Comparison of ENCODE assay signal across 9 cellular contexts in the genomic region with DNA sequence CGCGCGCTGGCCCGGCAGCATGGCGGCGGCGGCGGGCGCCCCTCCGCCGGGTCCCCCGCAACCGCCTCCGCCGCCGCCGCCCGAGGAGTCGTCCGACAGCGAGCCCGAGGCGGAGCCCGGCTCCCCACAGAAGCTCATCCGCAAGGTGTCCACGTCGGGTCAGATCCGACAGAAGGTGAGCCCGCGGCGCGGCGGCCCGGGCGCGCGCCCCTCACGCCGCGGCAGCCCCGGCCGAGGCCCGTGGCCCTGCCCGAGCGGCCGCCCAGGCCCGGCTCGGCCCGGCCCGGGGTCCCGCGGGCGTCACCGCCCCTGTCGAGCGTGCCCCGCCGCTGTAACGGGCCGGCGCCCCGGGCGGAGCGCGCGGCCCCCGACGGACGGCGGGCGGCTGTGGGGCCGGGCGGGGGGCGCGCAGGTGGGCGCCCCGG. TPM values are rescaled to one million over a fixed set of nuclear protein-coding genes. Genes with fewer than 3 reads are reported as not detected.
DNase-seq lines count a peak whose midpoint lies in the region; ATAC-seq and TF ChIP-seq lines count a peak whose summit lies in the region.
"Had no signal": no experiment of that assay in that cellular context is flagged by ENCODE, and none has a peak within 500 bp of the region (broad histone marks: within the 10 kb centered on the region; RNA-seq: fewer than 3 reads in every experiment).

No MANE protein-coding gene starts in this region.

- peak; percentile 29 for ATAC-seq in GM21619 (IDR thresholded peaks at IDR 0.05; ENCODE audit: unreplicated experiment)
- peak; percentile 52 for ATAC-seq in gastroesophageal sphincter
- no peak for ATAC-seq in thoracic aorta (ENCODE audit: insufficient number of reproducible peaks, low FRiP score, low read depth)

- no peaks in the 10 kb centered on the region for H3K27me3 Mint-ChIP-seq in Calu3 (ENCODE audit: unreplicated experiment)

- no TSS peak for BruUV-seq in Calu3 (replicated peaks; lab: Mats Ljungman, UMichigan)

- H3K27ac Mint-ChIP-seq in Calu3 (ENCODE audit: unreplicated experiment), result no peak overlapping the region

- H3K9me3 ChIP-seq in gastroesophageal sphincter, result no peaks in the 10 kb centered on the region
- no peaks in the 10 kb centered on the region for H3K9me3 ChIP-seq in thoracic aorta
- H3K9me3 ChIP-seq in thyroid gland, result no peaks in the 10 kb centered on the region

- H3K27ac ChIP-seq in gastroesophageal sphincter (peak overlapping the region in 2 of 4 donors; percentile 54 to 68), thoracic aorta (no peak overlapping the region), thyroid gland (no peak overlapping the region)

- TF ChIP-seq POLR2A in gastroesophageal sphincter (IDR thresholded peaks at IDR 0.05), result peak; percentile 19 to 36
- TF ChIP-seq POLR2A in thyroid gland (IDR thresholded peaks at IDR 0.05), result peak in 1 of 2 donors; percentile 56

- peak overlapping the region; percentile 77 to 84 for H3K4me3 ChIP-seq in gastroesophageal sphincter
- H3K4me3 ChIP-seq in thoracic aorta, result peak overlapping the region; percentile 90
- peak overlapping the region in 1 of 3 donors; percentile 53 for H3K4me3 ChIP-seq in thyroid gland (replicated peaks in 1 of 3)

- H3K36me3 ChIP-seq in gastroesophageal sphincter (no peaks in the 10 kb centered on the region), thoracic aorta (no peaks in the 10 kb centered on the region), thyroid gland (no peaks in the 10 kb centered on the region)

- H3K9me3 Mint-ChIP-seq in Calu3 (ENCODE audit: low read depth, unreplicated experiment), result no peaks in the 10 kb centered on the region

- H3K36me3 Mint-ChIP-seq in Calu3 (ENCODE audit: insufficient read depth, unreplicated experiment), result peaks cover 34% of the 10 kb centered on the region

- TF ChIP-seq EP300 in gastroesophageal sphincter (IDR thresholded peaks at IDR 0.05), result no peak

- intact Hi-C loops in Calu3 (cut with micrococcal nuclease; ENCODE audit: unreplicated experiment), result no loop called here
- intact Hi-C loops in thyroid gland (cut with DNase I), result loop anchor here (5.0 to 10.0 kb wide), 2 partner anchors 88 to 100 kb away; partner anchors contain the start of gene ATG16L1

- WGBS in gastroesophageal sphincter (ENCODE audit: low coverage in 1 of 2), 2 donors, result no CpG with 5 or more reads among the region's 77 CpGs
- WGBS in thyroid gland, 2 donors, result no CpG with 5 or more reads among the region's 77 CpGs

- H3K4me3 Mint-ChIP-seq in Calu3 (ENCODE audit: low read depth, unreplicated experiment), result peak overlapping the region; percentile 77

- H3K27me3 ChIP-seq in gastroesophageal sphincter (no peaks in the 10 kb centered on the region), thoracic aorta (replicated peaks; ENCODE audit: insufficient read depth) (no peaks in the 10 kb centered on the region), thyroid gland (no peaks in the 10 kb centered on the region)

- DNase-seq in Calu3, result no peak
- peak; percentile 42 for DNase-seq in NCI-H774 (lab: John Stamatoyannopoulos, UW)
- no peak for DNase-seq in thoracic aorta (ENCODE audit: low spot score)
- DNase-seq in foreskin melanocyte, result no peak
- DNase-seq in T1000 (lab: John Stamatoyannopoulos, UW), result no peak
- DNase-seq in thyroid gland, result no peak

- peaks cover 61% of the 10 kb centered on the region for H3K4me1 Mint-ChIP-seq in Calu3 (ENCODE audit: low read depth, unreplicated experiment)

- CTCF ChIA-PET in Calu3 (lab: Charles Lee), result no interaction called here

- H3K4me1 ChIP-seq in gastroesophageal sphincter, result peaks cover 0 to 61% (median 6%) of the 10 kb centered on the region in 3 donors
- H3K4me1 ChIP-seq in thoracic aorta (ENCODE audit: control insufficient read depth in 1 of 2, low read depth in 2 of 2), result peaks cover 10 to 31% of the 10 kb centered on the region in 2 donors
- peaks cover 15 to 34% of the 10 kb centered on the region in 2 donors for H3K4me1 ChIP-seq in thyroid gland

- TF ChIP-seq CTCF in Calu3 (IDR thresholded peaks at IDR 0.05; ENCODE audit: unreplicated experiment) (no peak), gastroesophageal sphincter (IDR thresholded peaks at IDR 0.05) (no peak), thoracic aorta (IDR thresholded peaks at IDR 0.05) (no peak), thyroid gland (IDR thresholded peaks at IDR 0.05) (no peak)

RNA-seq across cellular contexts. Expression of gene DGKD, which starts 0.2 kb away (rescaled TPM):
- 26.5 and 28.4 TPM in 2 replicates for total RNA-seq in Calu3 (2022)
- total RNA-seq in gastroesophageal sphincter, result 10 to 100 TPM in 3 of 4 donors, 1 to 10 TPM in 1; 9.1 to 21.9 (median 17.8) TPM
- 10 to 100 TPM; 47.3 to 47.9 TPM for total RNA-seq in thoracic aorta
- 10 to 100 TPM; 22.3 to 71.7 (median 27.3) TPM for total RNA-seq in thyroid gland

RNA-seq across cellular contexts. Expression of gene SAG, which starts 46.9 kb away (rescaled TPM):
- not detected in 2 replicates for total RNA-seq in Calu3 (2022)
- total RNA-seq in gastroesophageal sphincter, result 1 to 10 TPM in 1 of 4 donors, not detected in 3; 1.5 TPM
- total RNA-seq in thoracic aorta, result not detected
- total RNA-seq in thyroid gland, result under 1 TPM in 1 of 4 donors, not detected in 3; 0.21 TPM
- total RNA-seq: NCI-H460 had no signal
